ENCODE assay signal across 8 cellular contexts in genomic region chr21:45972716-45973474, GRCh38. TPM values are rescaled to one million over a fixed set of nuclear protein-coding genes. Genes with fewer than 3 reads are reported as not detected.
DNase-seq lines count a peak whose midpoint lies in the region; ATAC-seq lines count a peak whose summit lies in the region.

No MANE protein-coding gene starts in this region.

- WGBS in adipose tissue, 3 donors, result 2 to 5% (median 2%) methylated on average over 57 to 58 of the region's 58 CpGs

- no peak for DNase-seq in activated naive CD8-positive, alpha-beta T cell treated with anti-CD3 and anti-CD28 coated beads, Interleukin-2, amount 50 U/mL, for 24 hours
- DNase-seq in iris pigment epithelial cell (ENCODE audit: low read depth) (peak; percentile 74), midbrain (lab: John Stamatoyannopoulos, UW) (no peak), NCI-H510A (lab: John Stamatoyannopoulos, UW) (no peak)

- peak overlapping the region; percentile 51 for H3K4me3 Mint-ChIP-seq in activated naive CD8-positive, alpha-beta T cell
- H3K4me3 Mint-ChIP-seq in activated naive CD8-positive, alpha-beta T cell treated with anti-CD3 and anti-CD28 coated beads, Interleukin-2, amount 50 U/mL, for 24 hours, result no peak overlapping the region
- H3K4me3 Mint-ChIP-seq in stimulated activated memory B cell treated with anti-CD40 and anti-IgM and Interleukin-4, amounts not matched to agents 10 μg/mL and 1 μg/mL and 100 μg/mL, for 72 hours, result peak overlapping the region; percentile 36

- no peak overlapping the region for H3K27ac Mint-ChIP-seq in activated naive CD8-positive, alpha-beta T cell
- H3K27ac Mint-ChIP-seq in activated naive CD8-positive, alpha-beta T cell treated with anti-CD3 and anti-CD28 coated beads, Interleukin-2, amount 50 U/mL, for 24 hours, result no peak overlapping the region
- no peak overlapping the region for H3K27ac Mint-ChIP-seq in stimulated activated memory B cell treated with anti-CD40 and anti-IgM and Interleukin-4, amounts not matched to agents 10 μg/mL and 1 μg/mL and 100 μg/mL, for 72 hours

- no peaks in the 10 kb centered on the region for H3K36me3 Mint-ChIP-seq in activated naive CD8-positive, alpha-beta T cell
- H3K36me3 Mint-ChIP-seq in activated naive CD8-positive, alpha-beta T cell treated with anti-CD3 and anti-CD28 coated beads, Interleukin-2, amount 50 U/mL, for 24 hours (ENCODE audit: low read depth), result no peaks in the 10 kb centered on the region
- H3K36me3 Mint-ChIP-seq in stimulated activated memory B cell treated with anti-CD40 and anti-IgM and Interleukin-4, amounts not matched to agents 10 μg/mL and 1 μg/mL and 100 μg/mL, for 72 hours, result no peaks in the 10 kb centered on the region

- peak overlapping the region; percentile 82 for H3K27ac ChIP-seq in adipose tissue (ENCODE audit: low read depth, low read length)

- no peaks in the 10 kb centered on the region for H3K27me3 Mint-ChIP-seq in activated naive CD8-positive, alpha-beta T cell
- H3K27me3 Mint-ChIP-seq in activated naive CD8-positive, alpha-beta T cell treated with anti-CD3 and anti-CD28 coated beads, Interleukin-2, amount 50 U/mL, for 24 hours, result peaks cover 13% of the 10 kb centered on the region
- peaks cover 73% of the 10 kb centered on the region for H3K27me3 Mint-ChIP-seq in stimulated activated memory B cell treated with anti-CD40 and anti-IgM and Interleukin-4, amounts not matched to agents 10 μg/mL and 1 μg/mL and 100 μg/mL, for 72 hours

- no peaks in the 10 kb centered on the region for H3K9me3 Mint-ChIP-seq in activated naive CD8-positive, alpha-beta T cell (ENCODE audit: low read depth)
- H3K9me3 Mint-ChIP-seq in activated naive CD8-positive, alpha-beta T cell treated with anti-CD3 and anti-CD28 coated beads, Interleukin-2, amount 50 U/mL, for 24 hours, result no peaks in the 10 kb centered on the region
- H3K9me3 Mint-ChIP-seq in stimulated activated memory B cell treated with anti-CD40 and anti-IgM and Interleukin-4, amounts not matched to agents 10 μg/mL and 1 μg/mL and 100 μg/mL, for 72 hours, result no peaks in the 10 kb centered on the region

- H3K4me1 Mint-ChIP-seq in activated naive CD8-positive, alpha-beta T cell (ENCODE audit: low read depth), result peaks cover 19% of the 10 kb centered on the region
- H3K4me1 Mint-ChIP-seq in activated naive CD8-positive, alpha-beta T cell treated with anti-CD3 and anti-CD28 coated beads, Interleukin-2, amount 50 U/mL, for 24 hours, result peaks cover 26% of the 10 kb centered on the region
- H3K4me1 Mint-ChIP-seq in stimulated activated memory B cell treated with anti-CD40 and anti-IgM and Interleukin-4, amounts not matched to agents 10 μg/mL and 1 μg/mL and 100 μg/mL, for 72 hours, result peaks cover 21% of the 10 kb centered on the region

- ATAC-seq in activated naive CD8-positive, alpha-beta T cell treated with anti-CD3 and anti-CD28 coated beads, Interleukin-2, amount 50 U/mL, for 24 hours, result no peak
- ATAC-seq in stimulated activated memory B cell treated with anti-CD40 and anti-IgM and Interleukin-4, amounts not matched to agents 10 μg/mL and 1 μg/mL and 100 μg/mL, for 72 hours, result no peak
- no peak for ATAC-seq in GM19395 (IDR thresholded peaks at IDR 0.05; ENCODE audit: unreplicated experiment)

RNA-seq across cellular contexts. Expression of gene COL6A1, which starts 8.7 kb away (rescaled TPM):
- polyA plus RNA-seq in adipose tissue, result 100 to 1,000 TPM in 2 of 3 donors, 10 to 100 TPM in 1; 74.2 to 471 (median 345) TPM
